Comparison of ENCODE assay signal across 33 cellular contexts in genomic region chr6:8659404-8660189, GRCh38.
"Had no signal": no experiment of that assay in that cellular context is flagged by ENCODE, and none has a peak within 500 bp of the region (broad histone marks: within the 10 kb centered on the region; RNA-seq: fewer than 3 reads in every experiment).

No MANE protein-coding gene starts in this region.

- H3K4me3 ChIP-seq: adrenal gland had no signal

- DNase-seq: activated B cell treated with CpG ODN at 0.5 μM for 24 hours; activated CD4-positive, alpha-beta memory T cell treated with anti-CD3 and anti-CD28 coated beads for 36 hours; activated CD4-positive, alpha-beta T cell treated with anti-CD3 and anti-CD28 coated beads for 4 hours; activated CD4-positive, alpha-beta T cell treated with anti-CD3 and anti-CD28 coated beads, Interleukin-2, amount 10 ng/mL, durations not matched to agents 24 days and 14 days; activated CD4-positive, alpha-beta T cell treated with anti-CD3 and anti-CD28 coated beads, Interleukin-2, amount 50 U/mL, for 1 hour; activated CD4-positive, alpha-beta T cell treated with anti-CD3 and anti-CD28 coated beads, Interleukin-2, amount 50 U/mL, for 4 hours; activated CD4-positive, CD25-positive, alpha-beta regulatory T cell treated with anti-CD3 and anti-CD28 coated beads, Interleukin-2, amount 50 U/mL, for 72 hours; activated CD8-positive, alpha-beta memory T cell treated with anti-CD3 and anti-CD28 coated beads, Interleukin-2, amount 50 U/mL, for 4 hours; activated CD8-positive, alpha-beta T cell treated with anti-CD3 and anti-CD28 coated beads for 36 hours; activated effector memory CD4-positive, alpha-beta T cell treated with anti-CD3 and anti-CD28 coated beads, Interleukin-2, amount 50 U/mL, for 16 hours; activated gamma-delta T cell treated with Interleukin-2 at 50 U/mL for 16 hours; activated naive CD4-positive, alpha-beta T cell; activated naive CD4-positive, alpha-beta T cell treated with anti-CD3 and anti-CD28 coated beads for 36 hours; activated naive CD4-positive, alpha-beta T cell treated with anti-CD3 and anti-CD28 coated beads, Interleukin-2, amount 50 U/mL, for 16 hours; activated naive CD8-positive, alpha-beta T cell treated with anti-CD3 and anti-CD28 coated beads for 36 hours; activated T-cell treated with anti-CD3 and anti-CD28 coated beads for 4 hours; activated T-cell treated with anti-CD3 and anti-CD28 coated beads, Interleukin-2, amount 50 U/mL, for 1 hour; activated T-cell treated with anti-CD3 and anti-CD28 coated beads, Interleukin-2, amount 50 U/mL, for 4 hours; activated T-cell treated with anti-CD3 and anti-CD28 coated beads, Interleukin-2, amount 50 U/mL, for 72 hours; adrenal gland; amniotic stem cell; aorta; central memory CD4-positive, alpha-beta T cell; T-helper 1 cell; T-helper 2 cell; T-helper 9 cell had no signal

- ATAC-seq: activated CD8-positive, alpha-beta T cell treated with anti-CD3 and anti-CD28 coated beads for 36 hours; activated naive CD4-positive, alpha-beta T cell treated with anti-CD3 and anti-CD28 coated beads, Interleukin-2, amount 50 U/mL, for 72 hours; activated T-cell treated with anti-CD3 and anti-CD28 coated beads, Interleukin-2, amount 50 U/mL, for 4 hours; activated T-cell treated with anti-CD3 and anti-CD28 coated beads, Interleukin-2, amount 50 U/mL, for 72 hours; activated T-helper 17 cell treated with anti-CD3 and anti-CD28 coated beads, Interleukin-2, amount 50 U/mL, for 72 hours had no signal

- H3K27ac Mint-ChIP-seq: activated B cell treated with CpG ODN at 0.5 μM for 24 hours; activated CD4-positive, alpha-beta memory T cell treated with anti-CD3 and anti-CD28 coated beads for 36 hours; activated CD4-positive, alpha-beta T cell treated with anti-CD3 and anti-CD28 coated beads, Interleukin-2, amount 10 ng/mL, durations not matched to agents 24 days and 14 days; activated CD8-positive, alpha-beta T cell treated with anti-CD3 and anti-CD28 coated beads for 36 hours; activated naive CD4-positive, alpha-beta T cell treated with anti-CD3 and anti-CD28 coated beads for 36 hours; activated naive CD4-positive, alpha-beta T cell treated with anti-CD3 and anti-CD28 coated beads, Interleukin-2, amount 50 U/mL, for 72 hours; activated naive CD8-positive, alpha-beta T cell treated with anti-CD3 and anti-CD28 coated beads for 36 hours; activated T-cell treated with anti-CD3 and anti-CD28 coated beads, Interleukin-2, amount 50 U/mL, for 72 hours; activated T-helper 1 cell treated with anti-CD3 and anti-CD28 coated beads, Interleukin-12 subunit alpha, Interleukin-12 subunit beta, Interleukin-2, Interleukin-4 antibody, amounts not matched to agents 30 ng/mL and 10 ng/mL and 1 ng/mL, durations not matched to agents 14 hours and 24 hours and 36 hours; activated T-helper 17 cell treated with anti-CD3 and anti-CD28 coated beads, Interleukin-2, amount 50 U/mL, for 72 hours; brain; T-helper 1 cell treated with Interleukin-12 subunit alpha and Interleukin-12 subunit beta and Interleukin-4 antibody, amounts not matched to agents 30 μg/mL and 1 μg/mL, for 36 hours; T-helper 2 cell treated with Interferon-gamma antibody and Interleukin-4, amounts not matched to agents 5 μg/mL and 100 μg/mL, for 36 hours had no signal

- H3K27ac ChIP-seq: adrenal gland, VCaP had no signal

- H3K9me3 ChIP-seq: adrenal gland had no signal

- H3K9me3 Mint-ChIP-seq: activated B cell treated with CpG ODN at 0.5 μM for 24 hours; activated CD4-positive, alpha-beta T cell treated with anti-CD3 and anti-CD28 coated beads, Interleukin-2, amount 10 ng/mL, durations not matched to agents 24 days and 14 days; activated CD8-positive, alpha-beta T cell treated with anti-CD3 and anti-CD28 coated beads for 36 hours; activated naive CD4-positive, alpha-beta T cell treated with anti-CD3 and anti-CD28 coated beads for 36 hours; activated naive CD4-positive, alpha-beta T cell treated with anti-CD3 and anti-CD28 coated beads, Interleukin-2, amount 50 U/mL, for 72 hours; activated naive CD8-positive, alpha-beta T cell treated with anti-CD3 and anti-CD28 coated beads for 36 hours; activated T-helper 1 cell treated with anti-CD3 and anti-CD28 coated beads, Interleukin-12 subunit alpha, Interleukin-12 subunit beta, Interleukin-2, Interleukin-4 antibody, amounts not matched to agents 30 ng/mL and 10 ng/mL and 1 ng/mL, durations not matched to agents 14 hours and 24 hours and 36 hours; brain; T-helper 2 cell treated with Interferon-gamma antibody and Interleukin-4, amounts not matched to agents 5 μg/mL and 100 μg/mL, for 36 hours had no signal

- H3K4me3 Mint-ChIP-seq: activated B cell treated with CpG ODN at 0.5 μM for 24 hours; activated CD4-positive, alpha-beta memory T cell treated with anti-CD3 and anti-CD28 coated beads for 36 hours; activated CD4-positive, alpha-beta T cell treated with anti-CD3 and anti-CD28 coated beads, Interleukin-2, amount 10 ng/mL, durations not matched to agents 24 days and 14 days; activated CD8-positive, alpha-beta T cell treated with anti-CD3 and anti-CD28 coated beads for 36 hours; activated naive CD4-positive, alpha-beta T cell treated with anti-CD3 and anti-CD28 coated beads for 36 hours; activated naive CD8-positive, alpha-beta T cell treated with anti-CD3 and anti-CD28 coated beads for 36 hours; activated T-cell treated with anti-CD3 and anti-CD28 coated beads, Interleukin-2, amount 50 U/mL, for 4 hours; activated T-cell treated with anti-CD3 and anti-CD28 coated beads, Interleukin-2, amount 50 U/mL, for 72 hours; activated T-helper 1 cell treated with anti-CD3 and anti-CD28 coated beads, Interleukin-12 subunit alpha, Interleukin-12 subunit beta, Interleukin-2, Interleukin-4 antibody, amounts not matched to agents 30 ng/mL and 10 ng/mL and 1 ng/mL, durations not matched to agents 14 hours and 24 hours and 36 hours; activated T-helper 17 cell treated with anti-CD3 and anti-CD28 coated beads, Interleukin-2, amount 50 U/mL, for 72 hours; brain; T-helper 1 cell treated with Interleukin-12 subunit alpha and Interleukin-12 subunit beta and Interleukin-4 antibody, amounts not matched to agents 30 μg/mL and 1 μg/mL, for 36 hours; T-helper 2 cell treated with Interferon-gamma antibody and Interleukin-4, amounts not matched to agents 5 μg/mL and 100 μg/mL, for 36 hours had no signal

- H3K4me1 ChIP-seq: adrenal gland had no signal

- H3K27me3 Mint-ChIP-seq: activated B cell treated with CpG ODN at 0.5 μM for 24 hours; activated CD4-positive, alpha-beta memory T cell treated with anti-CD3 and anti-CD28 coated beads for 36 hours; activated CD4-positive, alpha-beta T cell treated with anti-CD3 and anti-CD28 coated beads, Interleukin-2, amount 10 ng/mL, durations not matched to agents 24 days and 14 days; activated CD8-positive, alpha-beta T cell treated with anti-CD3 and anti-CD28 coated beads for 36 hours; activated T-helper 17 cell treated with anti-CD3 and anti-CD28 coated beads, Interleukin-2, amount 50 U/mL, for 72 hours; brain had no signal

- H3K4me1 Mint-ChIP-seq: activated B cell treated with CpG ODN at 0.5 μM for 24 hours; activated CD4-positive, alpha-beta T cell treated with anti-CD3 and anti-CD28 coated beads, Interleukin-2, amount 10 ng/mL, durations not matched to agents 24 days and 14 days; activated naive CD8-positive, alpha-beta T cell treated with anti-CD3 and anti-CD28 coated beads for 36 hours; activated T-helper 17 cell treated with anti-CD3 and anti-CD28 coated beads, Interleukin-2, amount 50 U/mL, for 72 hours had no signal

- H3K27me3 ChIP-seq: adrenal gland had no signal

- H3K36me3 Mint-ChIP-seq: activated CD4-positive, alpha-beta memory T cell treated with anti-CD3 and anti-CD28 coated beads for 36 hours; activated naive CD4-positive, alpha-beta T cell treated with anti-CD3 and anti-CD28 coated beads, Interleukin-2, amount 50 U/mL, for 72 hours; activated naive CD8-positive, alpha-beta T cell treated with anti-CD3 and anti-CD28 coated beads for 36 hours; brain had no signal

- H3K36me3 ChIP-seq: adrenal gland had no signal
